19 cellular contexts compared by ENCODE assay signal in genomic region chr12:104386461-104386860, GRCh38.
"Had no signal": no experiment of that assay in that cellular context is flagged by ENCODE, and none has a peak within 500 bp of the region (broad histone marks: within the 10 kb centered on the region; RNA-seq: fewer than 3 reads in every experiment).

No MANE protein-coding gene starts in this region.

- ATAC-seq: foreskin keratinocyte, gastroesophageal sphincter, left colon, left lobe of liver, mucosa of descending colon had no signal

- H3K4me1 Mint-ChIP-seq: mesothelial cell of epicardium had no signal

- H3K4me3 Mint-ChIP-seq: immature natural killer cell, memory B cell, mesothelial cell of epicardium, naive B cell had no signal

- H3K9me3 Mint-ChIP-seq: immature natural killer cell, mesothelial cell of epicardium had no signal

- DNase-seq: dorsolateral prefrontal cortex; effector CD4-positive, alpha-beta T cell; effector memory CD4-positive, alpha-beta T cell; foreskin keratinocyte; hypothalamus; immature natural killer cell; islet precursor cell; kidney; kidney glomerular epithelial cell; left colon; left ventricle myocardium inferior; mammary epithelial cell; mesendoderm; mucosa of descending colon; naive B cell had no signal

- H3K27ac Mint-ChIP-seq: immature natural killer cell, memory B cell, mesothelial cell of epicardium had no signal

- H3K36me3 Mint-ChIP-seq: memory B cell, mesothelial cell of epicardium, naive B cell had no signal
